In genomic region chr20:63781181-63781580, GRCh38 we compare ENCODE assay signal across 15 cellular contexts. TPM values are rescaled to one million over a fixed set of nuclear protein-coding genes. Genes with fewer than 3 reads are reported as not detected.
DNase-seq lines count a peak whose midpoint lies in the region; ATAC-seq and TF ChIP-seq lines count a peak whose summit lies in the region.
"Had no signal": no experiment of that assay in that cellular context is flagged by ENCODE, and none has a peak within 500 bp of the region (broad histone marks: within the 10 kb centered on the region; RNA-seq: fewer than 3 reads in every experiment).

No MANE protein-coding gene starts in this region.

- H3K4me3 ChIP-seq in CD4-positive, alpha-beta memory T cell (ENCODE audit: low read length in 2 of 2) = no peak overlapping the region
- H3K4me3 ChIP-seq: GM23248 had no signal

- no peaks in the 10 kb centered on the region for H3K9me3 Mint-ChIP-seq in activated naive CD8-positive, alpha-beta T cell treated with anti-CD3 and anti-CD28 coated beads, Interleukin-2, amount 10 ng/mL, durations not matched to agents 7 days and 5 days
- no peaks in the 10 kb centered on the region for H3K9me3 Mint-ChIP-seq in activated naive CD8-positive, alpha-beta T cell treated with anti-CD3 and anti-CD28 coated beads for 36 hours
- H3K9me3 Mint-ChIP-seq in CD4-positive, alpha-beta memory T cell = no peaks in the 10 kb centered on the region
- no peaks in the 10 kb centered on the region for H3K9me3 Mint-ChIP-seq in central memory CD8-positive, alpha-beta T cell
- no peaks in the 10 kb centered on the region for H3K9me3 Mint-ChIP-seq in nephron progenitor cell
- H3K9me3 Mint-ChIP-seq: CD8-positive, alpha-beta memory T cell had no signal

- H3K27me3 ChIP-seq in CD4-positive, alpha-beta memory T cell (ENCODE audit: insufficient read depth, low read length) = no peaks in the 10 kb centered on the region

- no peaks in the 10 kb centered on the region for H3K36me3 Mint-ChIP-seq in activated naive CD8-positive, alpha-beta T cell treated with anti-CD3 and anti-CD28 coated beads, Interleukin-2, amount 10 ng/mL, durations not matched to agents 7 days and 5 days
- no peaks in the 10 kb centered on the region for H3K36me3 Mint-ChIP-seq in activated naive CD8-positive, alpha-beta T cell treated with anti-CD3 and anti-CD28 coated beads for 36 hours
- H3K36me3 Mint-ChIP-seq in CD4-positive, alpha-beta memory T cell = no peaks in the 10 kb centered on the region
- peaks cover 5% of the 10 kb centered on the region for H3K36me3 Mint-ChIP-seq in central memory CD8-positive, alpha-beta T cell (ENCODE audit: insufficient read depth)
- peaks cover 32% of the 10 kb centered on the region for H3K36me3 Mint-ChIP-seq in nephron progenitor cell (ENCODE audit: low read depth)
- H3K36me3 Mint-ChIP-seq: CD8-positive, alpha-beta memory T cell had no signal

- ATAC-seq in activated naive CD8-positive, alpha-beta T cell treated with anti-CD3 and anti-CD28 coated beads, Interleukin-2, amount 10 ng/mL, durations not matched to agents 7 days and 5 days (ENCODE audit: low read depth) = no peak
- ATAC-seq in central memory CD8-positive, alpha-beta T cell (replicated peaks; ENCODE audit: extremely low read depth, poor library complexity, severe bottlenecking) = no peak
- no peak for ATAC-seq in HG02571 (IDR thresholded peaks at IDR 0.05; ENCODE audit: unreplicated experiment)

- H3K4me1 ChIP-seq in CD4-positive, alpha-beta memory T cell (ENCODE audit: insufficient read depth, low read length) = peaks cover 14% of the 10 kb centered on the region
- H3K4me1 ChIP-seq: Caco-2 had no signal

- POLR2A ChIA-PET in activated naive CD8-positive, alpha-beta T cell treated with anti-CD3 and anti-CD28 coated beads, Interleukin-2, amount 10 ng/mL, durations not matched to agents 7 days and 5 days (lab: Charles Lee) = interaction anchor here (0.6 to 0.7 kb wide), 2 partner anchors 30 to 95 kb away, joined by 3 read pairs; no protein-coding TSS in a partner anchor
- POLR2A ChIA-PET in CD4-positive, alpha-beta memory T cell (lab: Charles Lee; ENCODE audit: partially characterized antibody) = no interaction called here

- peaks cover 18% of the 10 kb centered on the region for H3K4me1 Mint-ChIP-seq in activated naive CD8-positive, alpha-beta T cell treated with anti-CD3 and anti-CD28 coated beads, Interleukin-2, amount 10 ng/mL, durations not matched to agents 7 days and 5 days
- H3K4me1 Mint-ChIP-seq in activated naive CD8-positive, alpha-beta T cell treated with anti-CD3 and anti-CD28 coated beads for 36 hours = peaks cover 11% of the 10 kb centered on the region
- peaks cover 12 to 23% (median 16%) of the 10 kb centered on the region in 4 donors for H3K4me1 Mint-ChIP-seq in CD4-positive, alpha-beta memory T cell
- H3K4me1 Mint-ChIP-seq in central memory CD8-positive, alpha-beta T cell = peaks cover 15% of the 10 kb centered on the region
- peaks cover 16% of the 10 kb centered on the region for H3K4me1 Mint-ChIP-seq in nephron progenitor cell

- intact Hi-C loops in CD4-positive, alpha-beta memory T cell (cut with micrococcal nuclease) = no loop called here

- no peaks in the 10 kb centered on the region for H3K9me3 ChIP-seq in CD4-positive, alpha-beta memory T cell (ENCODE audit: control insufficient read depth in 1 of 2, low read length in 2 of 2)
- H3K9me3 ChIP-seq: Caco-2 had no signal

- no peak overlapping the region for H3K27ac ChIP-seq in CD4-positive, alpha-beta memory T cell (ENCODE audit: low read depth, low read length)
- H3K27ac ChIP-seq: C4-2B, GM23248 had no signal

- peak overlapping the region; percentile 36 for H3K4me3 Mint-ChIP-seq in activated naive CD8-positive, alpha-beta T cell treated with anti-CD3 and anti-CD28 coated beads, Interleukin-2, amount 10 ng/mL, durations not matched to agents 7 days and 5 days
- H3K4me3 Mint-ChIP-seq in activated naive CD8-positive, alpha-beta T cell treated with anti-CD3 and anti-CD28 coated beads for 36 hours = no peak overlapping the region
- peak overlapping the region in 4 of 8 donors; percentile 21 to 72 (median 45) for H3K4me3 Mint-ChIP-seq in CD4-positive, alpha-beta memory T cell
- peak overlapping the region; percentile 2 for H3K4me3 Mint-ChIP-seq in central memory CD8-positive, alpha-beta T cell
- no peak overlapping the region for H3K4me3 Mint-ChIP-seq in nephron progenitor cell
- H3K4me3 Mint-ChIP-seq: B cell had no signal

- no peak for DNase-seq in activated naive CD8-positive, alpha-beta T cell treated with anti-CD3 and anti-CD28 coated beads, Interleukin-2, amount 10 ng/mL, durations not matched to agents 7 days and 5 days
- DNase-seq in activated naive CD8-positive, alpha-beta T cell treated with anti-CD3 and anti-CD28 coated beads for 36 hours = no peak
- DNase-seq in CD4-positive, alpha-beta memory T cell = no peak
- DNase-seq in central memory CD8-positive, alpha-beta T cell (ENCODE audit: low spot score in 2 of 2) = no peak
- DNase-seq in nephron progenitor cell (no peak), GM10266 (ENCODE audit: extremely low spot score) (no peak)
- DNase-seq: Caco-2, DMS53, GF-D8, GM23248, IMR-90 had no signal

- CTCF ChIA-PET in CD4-positive, alpha-beta memory T cell (lab: Charles Lee; ENCODE audit: partially characterized antibody) = interaction anchor here (0.6 to 1.2 kb wide), 5 partner anchors 31 to 243 kb away, joined by 3 to 5 read pairs (median 3); no protein-coding TSS in a partner anchor

- TF ChIP-seq CTCF in nephron progenitor cell (IDR thresholded peaks at IDR 0.05) = no peak
- TF ChIP-seq CTCF in GM10266 (IDR thresholded peaks at IDR 0.05; ENCODE audit: control insufficient read depth, insufficient read depth, low read depth, missing control alignments) = no peak

- H3K27ac Mint-ChIP-seq in activated naive CD8-positive, alpha-beta T cell treated with anti-CD3 and anti-CD28 coated beads, Interleukin-2, amount 10 ng/mL, durations not matched to agents 7 days and 5 days = no peak overlapping the region
- H3K27ac Mint-ChIP-seq in activated naive CD8-positive, alpha-beta T cell treated with anti-CD3 and anti-CD28 coated beads for 36 hours = no peak overlapping the region
- peak overlapping the region in 4 of 7 donors; percentile 37 to 60 (median 46) for H3K27ac Mint-ChIP-seq in CD4-positive, alpha-beta memory T cell
- H3K27ac Mint-ChIP-seq in central memory CD8-positive, alpha-beta T cell (ENCODE audit: low read depth) = no peak overlapping the region
- peak overlapping the region; percentile 55 for H3K27ac Mint-ChIP-seq in nephron progenitor cell
- H3K27ac Mint-ChIP-seq: B cell had no signal

- H3K27me3 Mint-ChIP-seq in activated naive CD8-positive, alpha-beta T cell treated with anti-CD3 and anti-CD28 coated beads, Interleukin-2, amount 10 ng/mL, durations not matched to agents 7 days and 5 days = peaks cover 4% of the 10 kb centered on the region
- H3K27me3 Mint-ChIP-seq in activated naive CD8-positive, alpha-beta T cell treated with anti-CD3 and anti-CD28 coated beads for 36 hours = no peaks in the 10 kb centered on the region
- H3K27me3 Mint-ChIP-seq in CD4-positive, alpha-beta memory T cell = no peaks in the 10 kb centered on the region
- H3K27me3 Mint-ChIP-seq in central memory CD8-positive, alpha-beta T cell = no peaks in the 10 kb centered on the region
- H3K27me3 Mint-ChIP-seq in nephron progenitor cell (ENCODE audit: low read depth, poor library complexity) = peaks cover 8% of the 10 kb centered on the region
- H3K27me3 Mint-ChIP-seq: B cell; CD8-positive, alpha-beta memory T cell had no signal

- no peaks in the 10 kb centered on the region for H3K36me3 ChIP-seq in CD4-positive, alpha-beta memory T cell (ENCODE audit: insufficient read depth, low read length)

RNA-seq across cellular contexts. Expression of gene SLC2A4RG, which starts 41.6 kb away (rescaled TPM):
- 100 to 1,000 TPM; 128 to 134 TPM for total RNA-seq in activated naive CD8-positive, alpha-beta T cell treated with anti-CD3 and anti-CD28 coated beads, Interleukin-2, amount 10 ng/mL, durations not matched to agents 7 days and 5 days
- total RNA-seq in activated naive CD8-positive, alpha-beta T cell treated with anti-CD3 and anti-CD28 coated beads for 36 hours = 10 to 100 TPM; 25.7 to 29.3 TPM
- total RNA-seq in CD4-positive, alpha-beta memory T cell = 100 to 1,000 TPM; 121 to 124 TPM
- polyA plus RNA-seq in CD4-positive, alpha-beta memory T cell = 1 to 10 TPM; 2.2 to 7.6 TPM

RNA-seq across cellular contexts. Expression of gene LIME1, which starts 44.7 kb away (rescaled TPM):
- total RNA-seq in activated naive CD8-positive, alpha-beta T cell treated with anti-CD3 and anti-CD28 coated beads, Interleukin-2, amount 10 ng/mL, durations not matched to agents 7 days and 5 days = 100 to 1,000 TPM; 144 to 159 TPM
- total RNA-seq in activated naive CD8-positive, alpha-beta T cell treated with anti-CD3 and anti-CD28 coated beads for 36 hours = 10 to 100 TPM in 1 of 2 experiments, 1 to 10 TPM in 1; 9.3 to 12.2 TPM
- total RNA-seq in CD4-positive, alpha-beta memory T cell = 100 to 1,000 TPM; 162 to 169 TPM
- polyA plus RNA-seq in CD4-positive, alpha-beta memory T cell = 100 to 1,000 TPM; 297 to 324 TPM

RNA-seq across cellular contexts. Expression of gene ZBTB46, which starts 49.9 kb away (rescaled TPM):
- total RNA-seq in activated naive CD8-positive, alpha-beta T cell treated with anti-CD3 and anti-CD28 coated beads, Interleukin-2, amount 10 ng/mL, durations not matched to agents 7 days and 5 days = under 1 TPM; 0.11 to 0.25 TPM
- total RNA-seq in activated naive CD8-positive, alpha-beta T cell treated with anti-CD3 and anti-CD28 coated beads for 36 hours = under 1 TPM in 1 of 2 experiments, not detected in 1; 0.04 TPM
- total RNA-seq in CD4-positive, alpha-beta memory T cell = under 1 TPM; 0.28 to 0.87 TPM
- under 1 TPM in 1 of 2 donors, not detected in 1; 0.09 TPM for polyA plus RNA-seq in CD4-positive, alpha-beta memory T cell

Comparison
In these comparisons a context has a peak if more than half of its experiments do, and no peak if none do; other contexts are left out.
1. H3K4me3 Mint-ChIP-seq: peak in activated naive CD8-positive, alpha-beta T cell treated with anti-CD3 and anti-CD28 coated beads, Interleukin-2, amount 10 ng/mL, durations not matched to agents 7 days and 5 days (single experiment) and central memory CD8-positive, alpha-beta T cell (single experiment); none in activated naive CD8-positive, alpha-beta T cell treated with anti-CD3 and anti-CD28 coated beads for 36 hours (single experiment) and nephron progenitor cell (single experiment).
2. RNA of gene SLC2A4RG, which starts 41.6 kb away (total RNA-seq): 128 to 134 TPM in activated naive CD8-positive, alpha-beta T cell treated with anti-CD3 and anti-CD28 coated beads, Interleukin-2, amount 10 ng/mL, durations not matched to agents 7 days and 5 days and 121 to 124 TPM in CD4-positive, alpha-beta memory T cell; 25.7 to 29.3 TPM in activated naive CD8-positive, alpha-beta T cell treated with anti-CD3 and anti-CD28 coated beads for 36 hours; every median in the first group is over 4 times any median in the second.
3. RNA of gene LIME1, which starts 44.7 kb away (total RNA-seq): 162 to 169 TPM in CD4-positive, alpha-beta memory T cell and 144 to 159 TPM in activated naive CD8-positive, alpha-beta T cell treated with anti-CD3 and anti-CD28 coated beads, Interleukin-2, amount 10 ng/mL, durations not matched to agents 7 days and 5 days; 9.3 to 12.2 TPM in activated naive CD8-positive, alpha-beta T cell treated with anti-CD3 and anti-CD28 coated beads for 36 hours; every median in the first group is over 10 times any median in the second.
4. H3K27ac Mint-ChIP-seq: peak in CD4-positive, alpha-beta memory T cell (4 of 7) and nephron progenitor cell (single experiment); none in activated naive CD8-positive, alpha-beta T cell treated with anti-CD3 and anti-CD28 coated beads, Interleukin-2, amount 10 ng/mL, durations not matched to agents 7 days and 5 days (single experiment), activated naive CD8-positive, alpha-beta T cell treated with anti-CD3 and anti-CD28 coated beads for 36 hours (single experiment) and central memory CD8-positive, alpha-beta T cell (single experiment).